10 cellular contexts compared by ENCODE assay signal in the genomic region with DNA sequence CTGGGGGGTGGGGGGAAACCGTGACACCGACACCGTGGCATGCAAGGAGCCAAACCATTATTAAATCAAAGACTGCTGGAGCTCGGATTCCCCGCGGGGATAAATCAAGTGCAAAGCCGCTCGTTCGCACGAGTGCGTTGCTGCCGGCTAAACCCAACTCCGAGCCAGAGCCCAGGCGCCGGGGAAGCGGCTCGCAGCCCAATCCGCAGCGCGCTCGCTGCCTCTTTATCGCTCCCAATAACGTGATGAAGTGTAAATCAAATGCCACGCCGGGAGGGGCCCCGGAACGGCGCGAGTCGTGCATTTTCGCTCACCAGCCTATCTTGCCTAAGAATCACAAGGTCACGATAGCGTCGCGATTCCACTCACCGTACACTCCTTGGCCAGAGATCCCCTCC. TPM values are rescaled to one million over a fixed set of nuclear protein-coding genes. Genes with fewer than 3 reads are reported as not detected.
DNase-seq lines count a peak whose midpoint lies in the region; ATAC-seq and TF ChIP-seq lines count a peak whose summit lies in the region.
"Had no signal": no experiment of that assay in that cellular context is flagged by ENCODE, and none has a peak within 500 bp of the region (broad histone marks: within the 10 kb centered on the region; RNA-seq: fewer than 3 reads in every experiment).

No MANE protein-coding gene starts in this region.

- H3K4me3 Mint-ChIP-seq in activated T-helper 2 cell treated with anti-CD3 and anti-CD28 coated beads, Interferon-gamma antibody, Interleukin-2, Interleukin-4, amounts not matched to agents 10 μg/mL and 5 μg/mL and 100 μg/mL, durations not matched to agents 14 hours and 24 hours and 36 hours (ENCODE audit: low read depth): no peak overlapping the region
- H3K4me3 Mint-ChIP-seq in stimulated activated memory B cell treated with anti-CD40 and anti-IgM and Interleukin-4, amounts not matched to agents 10 μg/mL and 1 μg/mL and 100 μg/mL, for 72 hours: no peak overlapping the region

- H3K27me3 ChIP-seq in smooth muscle cell (ENCODE audit: low read depth): peaks cover 98% of the 10 kb centered on the region

- no peaks in the 10 kb centered on the region for H3K36me3 Mint-ChIP-seq in activated T-helper 2 cell treated with anti-CD3 and anti-CD28 coated beads, Interferon-gamma antibody, Interleukin-2, Interleukin-4, amounts not matched to agents 10 μg/mL and 5 μg/mL and 100 μg/mL, durations not matched to agents 14 hours and 24 hours and 36 hours (ENCODE audit: low read depth)
- no peaks in the 10 kb centered on the region for H3K36me3 Mint-ChIP-seq in stimulated activated memory B cell treated with anti-CD40 and anti-IgM and Interleukin-4, amounts not matched to agents 10 μg/mL and 1 μg/mL and 100 μg/mL, for 72 hours

- H3K27ac ChIP-seq in smooth muscle cell (ENCODE audit: low read depth): no peak overlapping the region
- H3K27ac ChIP-seq: PC-9 had no signal

- WGBS in smooth muscle cell (ENCODE audit: low lambda C conversion rate): 0% methylated on average over 36 of the region's 36 CpGs

- H3K4me3 ChIP-seq in iPS-11a (ENCODE audit: low read depth, low read length) (peak overlapping the region; percentile 73), smooth muscle cell (peak overlapping the region; percentile 60)
- H3K4me3 ChIP-seq: PC-9 had no signal

- H2AFZ ChIP-seq in smooth muscle cell (ENCODE audit: low read depth): peak overlapping the region; percentile 65
- H2AFZ ChIP-seq: PC-9 had no signal

- peak overlapping the region; percentile 95 for H3K4me2 ChIP-seq in smooth muscle cell
- H3K4me2 ChIP-seq: PC-9 had no signal

- no peaks in the 10 kb centered on the region for H3F3A ChIP-seq in smooth muscle cell (ENCODE audit: low read depth)

- ATAC-seq in stimulated activated memory B cell treated with anti-CD40 and anti-IgM and Interleukin-4, amounts not matched to agents 10 μg/mL and 1 μg/mL and 100 μg/mL, for 72 hours: no peak

- no peaks in the 10 kb centered on the region for H3K9me3 Mint-ChIP-seq in activated T-helper 2 cell treated with anti-CD3 and anti-CD28 coated beads, Interferon-gamma antibody, Interleukin-2, Interleukin-4, amounts not matched to agents 10 μg/mL and 5 μg/mL and 100 μg/mL, durations not matched to agents 14 hours and 24 hours and 36 hours
- peaks cover 2% of the 10 kb centered on the region for H3K9me3 Mint-ChIP-seq in stimulated activated memory B cell treated with anti-CD40 and anti-IgM and Interleukin-4, amounts not matched to agents 10 μg/mL and 1 μg/mL and 100 μg/mL, for 72 hours

- no peaks in the 10 kb centered on the region for H4K20me1 ChIP-seq in smooth muscle cell (ENCODE audit: low read depth)

- no peak overlapping the region for H3K27ac Mint-ChIP-seq in activated T-helper 2 cell treated with anti-CD3 and anti-CD28 coated beads, Interferon-gamma antibody, Interleukin-2, Interleukin-4, amounts not matched to agents 10 μg/mL and 5 μg/mL and 100 μg/mL, durations not matched to agents 14 hours and 24 hours and 36 hours
- H3K27ac Mint-ChIP-seq in stimulated activated memory B cell treated with anti-CD40 and anti-IgM and Interleukin-4, amounts not matched to agents 10 μg/mL and 1 μg/mL and 100 μg/mL, for 72 hours: no peak overlapping the region

- no peaks in the 10 kb centered on the region for H3K4me1 Mint-ChIP-seq in activated T-helper 2 cell treated with anti-CD3 and anti-CD28 coated beads, Interferon-gamma antibody, Interleukin-2, Interleukin-4, amounts not matched to agents 10 μg/mL and 5 μg/mL and 100 μg/mL, durations not matched to agents 14 hours and 24 hours and 36 hours (ENCODE audit: low read depth)
- H3K4me1 Mint-ChIP-seq in stimulated activated memory B cell treated with anti-CD40 and anti-IgM and Interleukin-4, amounts not matched to agents 10 μg/mL and 1 μg/mL and 100 μg/mL, for 72 hours: no peaks in the 10 kb centered on the region

- no peaks in the 10 kb centered on the region for H3K36me3 ChIP-seq in smooth muscle cell (ENCODE audit: low read depth)

- H3K9ac ChIP-seq in smooth muscle cell (ENCODE audit: low read depth): no peak overlapping the region

- peaks cover 37% of the 10 kb centered on the region for H3K27me3 Mint-ChIP-seq in activated T-helper 2 cell treated with anti-CD3 and anti-CD28 coated beads, Interferon-gamma antibody, Interleukin-2, Interleukin-4, amounts not matched to agents 10 μg/mL and 5 μg/mL and 100 μg/mL, durations not matched to agents 14 hours and 24 hours and 36 hours (ENCODE audit: low read depth)
- H3K27me3 Mint-ChIP-seq in stimulated activated memory B cell treated with anti-CD40 and anti-IgM and Interleukin-4, amounts not matched to agents 10 μg/mL and 1 μg/mL and 100 μg/mL, for 72 hours: peaks cover 42% of the 10 kb centered on the region

- peaks cover 7% of the 10 kb centered on the region for H3K4me1 ChIP-seq in smooth muscle cell (ENCODE audit: low read depth)

- DNase-seq in NCI-H748 (lab: John Stamatoyannopoulos, UW; ENCODE audit: unreplicated experiment) (peak; percentile 61), NCI-H748 treated with DMSO at 0.1 percent for 48 hours (lab: John Stamatoyannopoulos, UW) (no peak), SHP77 treated with DMSO at 0.1 percent for 48 hours (lab: John Stamatoyannopoulos, UW) (peak; percentile 25), smooth muscle cell (lab: John Stamatoyannopoulos, UW; ENCODE audit: unreplicated experiment) (no peak)
- DNase-seq in activated T-helper 2 cell treated with anti-CD3 and anti-CD28 coated beads, Interferon-gamma antibody, Interleukin-2, Interleukin-4, amounts not matched to agents 10 μg/mL and 5 μg/mL and 100 μg/mL, durations not matched to agents 14 hours and 24 hours and 36 hours (ENCODE audit: low spot score): no peak
- no peak for DNase-seq in effector CD4-positive, alpha-beta T cell
- DNase-seq: GOT3, PC-9 had no signal

- intact Hi-C loops in activated T-helper 2 cell treated with anti-CD3 and anti-CD28 coated beads, Interferon-gamma antibody, Interleukin-2, Interleukin-4, amounts not matched to agents 10 μg/mL and 5 μg/mL and 100 μg/mL, durations not matched to agents 14 hours and 24 hours and 36 hours (cut with micrococcal nuclease): no loop called here

- no peaks in the 10 kb centered on the region for H3K79me2 ChIP-seq in smooth muscle cell (ENCODE audit: low read depth)

- no peak for TF ChIP-seq CTCF in smooth muscle cell (IDR thresholded peaks at IDR 0.05; ENCODE audit: borderline replicate concordance, insufficient read depth, poor library complexity, severe bottlenecking)

- no peaks in the 10 kb centered on the region for H3K9me3 ChIP-seq in smooth muscle cell (replicated peaks; ENCODE audit: low read depth)

RNA-seq across cellular contexts. Expression of a gene that starts 1.3 kb away (rescaled TPM):
- total RNA-seq in smooth muscle cell: 1.8 and 3.5 TPM in 2 replicates
- polyA plus RNA-seq in smooth muscle cell: 0.28 and 1.4 TPM in 2 replicates
- total RNA-seq in activated T-helper 2 cell treated with anti-CD3 and anti-CD28 coated beads, Interferon-gamma antibody, Interleukin-2, Interleukin-4, amounts not matched to agents 10 μg/mL and 5 μg/mL and 100 μg/mL, durations not matched to agents 14 hours and 24 hours and 36 hours: not detected in 2 replicates
- total RNA-seq: PC-9 had no signal

Comparison
In these comparisons a context has a peak if more than half of its experiments do, and no peak if none do; other contexts are left out.
1. DNase-seq: peak in NCI-H748 (single experiment) and SHP77 treated with DMSO at 0.1 percent for 48 hours (single experiment); none in NCI-H748 treated with DMSO at 0.1 percent for 48 hours (single experiment), smooth muscle cell (single experiment), activated T-helper 2 cell treated with anti-CD3 and anti-CD28 coated beads, Interferon-gamma antibody, Interleukin-2, Interleukin-4, amounts not matched to agents 10 μg/mL and 5 μg/mL and 100 μg/mL, durations not matched to agents 14 hours and 24 hours and 36 hours (single experiment) and effector CD4-positive, alpha-beta T cell (single experiment).